Comparison of ENCODE assay signal across 20 cellular contexts in genomic region chr18:55838841-55839240, GRCh38.
DNase-seq lines count a peak whose midpoint lies in the region; ATAC-seq and TF ChIP-seq lines count a peak whose summit lies in the region.
"Had no signal": no experiment of that assay in that cellular context is flagged by ENCODE, and none has a peak within 500 bp of the region (broad histone marks: within the 10 kb centered on the region; RNA-seq: fewer than 3 reads in every experiment).

No MANE protein-coding gene starts in this region.

- 31 to 43% methylated on average over 3 of the region's 3 CpGs for WGBS in GM23248 (ENCODE audit: low coverage in 1 of 2, low lambda C conversion rate in 2 of 2, missing lambda C conversion rate in 2 of 2), 2 experiments
- WGBS in tibial nerve, 2 donors = 63 to 76% methylated on average over 3 of the region's 3 CpGs

- peak; percentile 32 for ATAC-seq in foreskin keratinocyte
- ATAC-seq: GM12878, mucosa of descending colon had no signal

- H3K27me3 ChIP-seq in GM23248 (replicated peaks; ENCODE audit: insufficient read depth) = no peaks in the 10 kb centered on the region
- no peaks in the 10 kb centered on the region for H3K27me3 ChIP-seq in foreskin keratinocyte
- H3K27me3 ChIP-seq in tibial nerve = no peaks in the 10 kb centered on the region
- no peaks in the 10 kb centered on the region for H3K27me3 ChIP-seq in left ventricle myocardium inferior (ENCODE audit: low read depth)
- H3K27me3 ChIP-seq: ascending aorta, BE2C, colonic mucosa, neutrophil, right atrium auricular region had no signal

- no peaks in the 10 kb centered on the region for H3K9me2 ChIP-seq in GM23248 (ENCODE audit: insufficient read depth)

- DNase-seq in GM23248 = peak; percentile 82
- peak; percentile 81 for DNase-seq in RPMI7951 (ENCODE audit: low read depth)
- DNase-seq in foreskin keratinocyte = no peak
- DNase-seq in smooth muscle cell of the brain vasculature (ENCODE audit: low read depth, low spot score) = peak; percentile 46
- DNase-seq in GM13976 (ENCODE audit: low spot score) = no peak
- DNase-seq in tibial nerve (ENCODE audit: low spot score in 2 of 2) = no peak
- DNase-seq in left ventricle myocardium inferior = no peak
- DNase-seq: activated CD4-positive, alpha-beta T cell treated with anti-CD3 and anti-CD28 coated beads, Interleukin-2, amount 10 ng/mL, durations not matched to agents 24 days and 14 days; activated CD8-positive, alpha-beta memory T cell treated with anti-CD3 and anti-CD28 coated beads, Interleukin-2, amount 50 U/mL, for 4 hours; activated gamma-delta T cell; BE2C; colonic mucosa; GDM1; mucosa of descending colon; NCI-H1436 treated with DMSO at 0.1 percent for 48 hours; NCI-H345 had no signal

- no peak overlapping the region for H2AFZ ChIP-seq in GM23248

- H3K4me3 ChIP-seq in GM23248 (peak overlapping the region; percentile 38; the same call in 1 of the 2 replicates), tibial nerve (no peak overlapping the region), left ventricle myocardium inferior (no peak overlapping the region)
- H3K4me3 ChIP-seq: ascending aorta, colonic mucosa, GM12878, mucosa of descending colon, right atrium auricular region had no signal

- H3K27ac ChIP-seq in GM23248 (peak overlapping the region; percentile 72), foreskin keratinocyte (no peak overlapping the region), tibial nerve (no peak overlapping the region), left ventricle myocardium inferior (replicated peaks) (no peak overlapping the region)
- H3K27ac ChIP-seq: colonic mucosa, neutrophil, right atrium auricular region had no signal

- H3K36me3 ChIP-seq in GM23248 (ENCODE audit: low read depth) (no peaks in the 10 kb centered on the region), tibial nerve (no peaks in the 10 kb centered on the region), left ventricle myocardium inferior (no peaks in the 10 kb centered on the region)
- H3K36me3 ChIP-seq: ascending aorta, BE2C, colonic mucosa, neutrophil, right atrium auricular region had no signal

- TF ChIP-seq CTCF in foreskin keratinocyte (conservative IDR thresholded peaks at IDR 0.05) (no peak), GM13976 (IDR thresholded peaks at IDR 0.05; ENCODE audit: borderline replicate concordance, control extremely low read depth, extremely low read depth, insufficient read depth, missing control alignments) (no peak), tibial nerve (IDR thresholded peaks at IDR 0.05) (no peak), left ventricle myocardium inferior (IDR thresholded peaks at IDR 0.05; ENCODE audit: borderline replicate concordance) (no peak)

- peaks cover 31% of the 10 kb centered on the region for H3F3A ChIP-seq in GM23248 (ENCODE audit: insufficient read depth)

- intact Hi-C loops in left ventricle myocardium inferior (cut with micrococcal nuclease) = no loop called here

- peaks cover 5% of the 10 kb centered on the region for H3K9me3 ChIP-seq in GM23248 (ENCODE audit: low read depth)
- H3K9me3 ChIP-seq in tibial nerve = peaks cover 0 to 16% (median 0%) of the 10 kb centered on the region in 4 donors
- H3K9me3 ChIP-seq in left ventricle myocardium inferior (replicated peaks) = peaks cover 32% of the 10 kb centered on the region
- H3K9me3 ChIP-seq: ascending aorta, BE2C, colonic mucosa had no signal

- H3K4me1 ChIP-seq in GM23248 (ENCODE audit: insufficient read depth) (peaks cover 18% of the 10 kb centered on the region), foreskin keratinocyte (peaks cover 6% of the 10 kb centered on the region), tibial nerve (peaks cover 0 to 29% (median 0%) of the 10 kb centered on the region in 4 donors), left ventricle myocardium inferior (no peaks in the 10 kb centered on the region)
- H3K4me1 ChIP-seq: BE2C, colonic mucosa, right atrium auricular region had no signal

- H3K9ac ChIP-seq in GM23248 = peak overlapping the region; percentile 35; the same call in 1 of the 2 replicates

- H4K20me1 ChIP-seq in GM23248 (ENCODE audit: insufficient read depth) = no peaks in the 10 kb centered on the region

- H3K4me2 ChIP-seq in GM23248 (ENCODE audit: unreplicated experiment) = peak overlapping the region; percentile 86

- TF ChIP-seq EP300 in tibial nerve (IDR thresholded peaks at IDR 0.05) = no peak

- in situ Hi-C loops in GM23248 (cut with MboI) = no loop called here
- in situ Hi-C loops in GM13976 (cut with MboI; ENCODE audit: low sequenced_read_pairs, unreplicated experiment) = no loop called here

- no peak for TF ChIP-seq POLR2A in tibial nerve (IDR thresholded peaks at IDR 0.05)

- no peaks in the 10 kb centered on the region for H3K79me2 ChIP-seq in GM23248 (ENCODE audit: insufficient read depth)

Comparison
In these comparisons a context has a peak if more than half of its experiments do, and no peak if none do; other contexts are left out.
1. DNase-seq: peak in GM23248 (single experiment), RPMI7951 (single experiment) and smooth muscle cell of the brain vasculature (single experiment); none in foreskin keratinocyte (0 of 2), GM13976 (single experiment), tibial nerve (0 of 2) and left ventricle myocardium inferior (single experiment).